ENCODE assay signal across 22 cellular contexts in genomic region chr2:217412299-217412698, GRCh38.
DNase-seq lines count a peak whose midpoint lies in the region; ATAC-seq and TF ChIP-seq lines count a peak whose summit lies in the region.
"Had no signal": no experiment of that assay in that cellular context is flagged by ENCODE, and none has a peak within 500 bp of the region (broad histone marks: within the 10 kb centered on the region; RNA-seq: fewer than 3 reads in every experiment).

No MANE protein-coding gene starts in this region.

- peak; percentile 80 for ATAC-seq in Right ventricle myocardium superior (ENCODE audit: poor library complexity)
- no peak for ATAC-seq in stimulated activated naive CD8-positive, alpha-beta T cell treated with anti-CD3 and anti-CD28 coated beads, Interleukin-15, Interleukin-2, amounts not matched to agents 100 U/mL and 50 U/mL, for 24 hours
- ATAC-seq: activated CD8-positive, alpha-beta T cell treated with anti-CD3 and anti-CD28 coated beads, Interleukin-2, amount 10 ng/mL, durations not matched to agents 7 days and 5 days had no signal

- POLR2A ChIA-PET in RWPE1 (lab: Yijun Ruan, JAX; ENCODE audit: low non-redundant PET): no interaction called here

- no peak overlapping the region for H2AFZ ChIP-seq in parathyroid adenoma
- H2AFZ ChIP-seq: PC-9 had no signal

- CTCF ChIA-PET in RWPE1 (lab: Yijun Ruan, JAX): no interaction called here

- TF ChIP-seq CTCF in parathyroid adenoma (IDR thresholded peaks at IDR 0.05): no peak
- no peak for TF ChIP-seq CTCF in tibial nerve (IDR thresholded peaks at IDR 0.05)
- TF ChIP-seq CTCF in RWPE1 (conservative IDR thresholded peaks at IDR 0.05; ENCODE audit: low read depth): no peak

- H3K79me2 ChIP-seq in parathyroid adenoma: no peaks in the 10 kb centered on the region

- no peak for TF ChIP-seq EP300 in tibial nerve (IDR thresholded peaks at IDR 0.05)

- H3K4me2 ChIP-seq in parathyroid adenoma (ENCODE audit: low read length): no peak overlapping the region
- H3K4me2 ChIP-seq: PC-9 had no signal

- H3K36me3 ChIP-seq in parathyroid adenoma (ENCODE audit: control insufficient read depth, insufficient read depth, low read length) (no peaks in the 10 kb centered on the region), tibial nerve (no peaks in the 10 kb centered on the region)
- H3K36me3 ChIP-seq: MG63 had no signal

- no peak overlapping the region for H3K9ac ChIP-seq in parathyroid adenoma

- TF ChIP-seq POLR2A in tibial nerve (IDR thresholded peaks at IDR 0.05): no peak

- DNase-seq in Right ventricle myocardium superior: no peak
- DNase-seq in tibial nerve (ENCODE audit: low spot score in 2 of 2): no peak
- no peak for DNase-seq in DMS53 (lab: John Stamatoyannopoulos, UW)
- DNase-seq in NCI-H146 (lab: John Stamatoyannopoulos, UW): no peak
- no peak for DNase-seq in stimulated activated naive CD8-positive, alpha-beta T cell treated with anti-CD3 and anti-CD28 coated beads, Interleukin-15, Interleukin-2, amounts not matched to agents 100 U/mL and 50 U/mL, for 24 hours
- DNase-seq in RWPE1 (ENCODE audit: low spot score): no peak
- DNase-seq: activated CD4-positive, CD25-positive, alpha-beta regulatory T cell; activated CD8-positive, alpha-beta T cell treated with anti-CD3 and anti-CD28 coated beads, Interleukin-2, amount 10 ng/mL, durations not matched to agents 7 days and 5 days; activated naive CD4-positive, alpha-beta T cell treated with anti-CD3 and anti-CD28 coated beads for 36 hours; activated T-cell treated with anti-CD3 and anti-CD28 coated beads, Interleukin-2, amount 50 U/mL, for 24 hours; CD4-positive, alpha-beta memory T cell; DMS79 treated with DMSO at 0.1 percent for 48 hours; foreskin melanocyte; left cardiac atrium; MG63; PC-9; stimulated activated CD4-positive, alpha-beta T cell treated with anti-CD3 and anti-CD28 coated beads, Interleukin-2, amount 100 ng/mL, for 24 hours; T1000 had no signal

- peak overlapping the region; percentile 6 for H3K27ac ChIP-seq in adipose tissue (ENCODE audit: low read depth, low read length)
- H3K27ac ChIP-seq in parathyroid adenoma: peak overlapping the region; percentile 40
- peak overlapping the region in 3 of 4 donors; percentile 41 to 78 (median 73) for H3K27ac ChIP-seq in tibial nerve
- no peak overlapping the region for H3K27ac ChIP-seq in RWPE1
- H3K27ac ChIP-seq: body of pancreas, PC-9 had no signal

- H3K9me3 ChIP-seq in parathyroid adenoma (ENCODE audit: control insufficient read depth, low read length) (no peaks in the 10 kb centered on the region), tibial nerve (no peaks in the 10 kb centered on the region)
- H3K9me3 ChIP-seq: body of pancreas, MG63 had no signal

- peaks cover 6% of the 10 kb centered on the region for H3K4me1 ChIP-seq in parathyroid adenoma
- H3K4me1 ChIP-seq in tibial nerve: peaks cover 0 to 41% (median 13%) of the 10 kb centered on the region in 4 donors
- H3K4me1 ChIP-seq: body of pancreas had no signal

- H3K27me3 ChIP-seq in parathyroid adenoma (ENCODE audit: control insufficient read depth, insufficient read depth, low read length) (no peaks in the 10 kb centered on the region), tibial nerve (no peaks in the 10 kb centered on the region)
- H3K27me3 ChIP-seq: body of pancreas had no signal

- H3K4me3 ChIP-seq in parathyroid adenoma (ENCODE audit: low read depth, low read length): no peak overlapping the region
- no peak overlapping the region for H3K4me3 ChIP-seq in tibial nerve
- H3K4me3 ChIP-seq: body of pancreas, coronary artery, MG63, PC-9 had no signal

- 0 to 39% (median 0%) methylated on average over 1 of the region's 1 CpG for WGBS in adipose tissue, 3 donors
- 0 to 41% methylated on average over 1 of the region's 1 CpG for WGBS in tibial nerve, 2 donors

- intact Hi-C loops in Right ventricle myocardium superior (cut with DNase I): no loop called here
